ENCODE assay signal across 11 cellular contexts in the genomic region with DNA sequence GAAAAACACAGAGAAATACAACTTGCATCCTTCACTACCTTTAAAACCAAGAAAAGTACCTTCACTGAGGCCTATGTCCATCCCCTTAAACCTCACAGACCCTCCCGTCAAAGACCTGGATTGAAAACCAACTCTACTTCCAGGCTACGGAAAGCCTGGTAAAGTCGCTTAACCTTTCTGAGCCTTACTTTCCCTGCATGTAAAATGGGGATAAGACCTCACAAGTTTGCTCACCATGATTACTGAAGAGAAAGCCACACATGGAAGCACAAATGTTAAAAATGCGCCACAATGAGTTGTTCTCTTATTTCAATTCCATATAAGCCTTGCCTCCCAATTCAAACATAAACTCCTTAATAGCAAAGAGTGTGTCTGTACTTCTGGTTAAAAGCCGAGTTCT. TPM values are rescaled to one million over a fixed set of nuclear protein-coding genes. Genes with fewer than 3 reads are reported as not detected.
A peak's percentile ranks its signal among the peaks of the same experiment; 100 is the strongest.
DNase-seq lines count a peak whose midpoint lies in the region; ATAC-seq and TF ChIP-seq lines count a peak whose summit lies in the region.
"Had no signal": no experiment of that assay in that cellular context is flagged by ENCODE, and none has a peak within 500 bp of the region (broad histone marks: within the 10 kb centered on the region; RNA-seq: fewer than 3 reads in every experiment).

No MANE protein-coding gene starts in this region.

- peaks cover 13% of the 10 kb centered on the region for H3K9me3 Mint-ChIP-seq in activated T-cell treated with anti-CD3 and anti-CD28 coated beads, Interleukin-2, amount 50 U/mL, for 24 hours
- H3K9me3 Mint-ChIP-seq in activated T-cell treated with anti-CD3 and anti-CD28 coated beads, Interleukin-2, amount 50 U/mL, for 4 hours, result peaks cover 10% of the 10 kb centered on the region
- peaks cover 11% of the 10 kb centered on the region for H3K9me3 Mint-ChIP-seq in activated naive CD8-positive, alpha-beta T cell treated with anti-CD3 and anti-CD28 coated beads for 36 hours

- no peaks in the 10 kb centered on the region for H3K9me3 ChIP-seq in mesodermal cell (ENCODE audit: control insufficient read depth, low read length)
- no peaks in the 10 kb centered on the region for H3K9me3 ChIP-seq in tibial artery
- H3K9me3 ChIP-seq: psoas muscle had no signal

- TF ChIP-seq CTCF in tibial artery (IDR thresholded peaks at IDR 0.05), result no peak

- peaks cover 91% of the 10 kb centered on the region for H3K4me1 Mint-ChIP-seq in activated T-cell treated with anti-CD3 and anti-CD28 coated beads, Interleukin-2, amount 50 U/mL, for 24 hours (ENCODE audit: low read depth)
- peaks cover 78% of the 10 kb centered on the region for H3K4me1 Mint-ChIP-seq in activated T-cell treated with anti-CD3 and anti-CD28 coated beads, Interleukin-2, amount 50 U/mL, for 4 hours (ENCODE audit: low read depth)
- H3K4me1 Mint-ChIP-seq in activated naive CD8-positive, alpha-beta T cell treated with anti-CD3 and anti-CD28 coated beads for 36 hours, result peaks cover 88% of the 10 kb centered on the region

- peak overlapping the region; percentile 52 for H3K4me3 Mint-ChIP-seq in activated T-cell treated with anti-CD3 and anti-CD28 coated beads, Interleukin-2, amount 50 U/mL, for 24 hours
- H3K4me3 Mint-ChIP-seq in activated T-cell treated with anti-CD3 and anti-CD28 coated beads, Interleukin-2, amount 50 U/mL, for 4 hours, result no peak overlapping the region
- H3K4me3 Mint-ChIP-seq in activated naive CD8-positive, alpha-beta T cell treated with anti-CD3 and anti-CD28 coated beads for 36 hours, result peak overlapping the region; percentile 72

- ATAC-seq in activated T-cell treated with anti-CD3 and anti-CD28 coated beads, Interleukin-2, amount 50 U/mL, for 4 hours, result no peak
- ATAC-seq in GM18907 (IDR thresholded peaks at IDR 0.05; ENCODE audit: unreplicated experiment), result no peak
- ATAC-seq: PC-3, psoas muscle had no signal

- intact Hi-C loops in tibial artery (cut with DNase I; ENCODE audit: low total_unique reads), result no loop called here

- H3K27ac ChIP-seq in mesodermal cell (ENCODE audit: low read depth, low read length, severe bottlenecking) (peak overlapping the region; percentile 41), tibial artery (peak overlapping the region; percentile 97 to 100)
- H3K27ac ChIP-seq: psoas muscle had no signal

- H3K4me1 ChIP-seq in mesodermal cell (ENCODE audit: control insufficient read depth, insufficient read depth, low read length, poor library complexity, severe bottlenecking) (peaks cover 93% of the 10 kb centered on the region), tibial artery (peaks cover 4 to 100% (median 97%) of the 10 kb centered on the region in 4 donors)
- H3K4me1 ChIP-seq: psoas muscle had no signal

- H3K36me3 ChIP-seq in mesodermal cell (ENCODE audit: control insufficient read depth, insufficient read depth, low read length) (peaks cover 98% of the 10 kb centered on the region), tibial artery (peaks cover 18 to 35% (median 26%) of the 10 kb centered on the region in 3 donors)

- no peak for DNase-seq in activated T-cell treated with anti-CD3 and anti-CD28 coated beads, Interleukin-2, amount 50 U/mL, for 24 hours
- DNase-seq in activated T-cell treated with anti-CD3 and anti-CD28 coated beads, Interleukin-2, amount 50 U/mL, for 4 hours, result no peak
- DNase-seq in activated naive CD8-positive, alpha-beta T cell treated with anti-CD3 and anti-CD28 coated beads for 36 hours, result no peak
- DNase-seq in tibial artery, result no peak
- DNase-seq in stimulated activated CD8-positive, alpha-beta memory T cell treated with anti-CD3 and anti-CD28 coated beads, Interleukin-4, amount 100 ng/mL, for 48 hours, result no peak
- no peak for DNase-seq in KG1 (lab: John Stamatoyannopoulos, UW)
- DNase-seq: NCI-H187 treated with DMSO at 0.1 percent for 48 hours, PC-3, psoas muscle had no signal

- H3K27ac Mint-ChIP-seq in activated T-cell treated with anti-CD3 and anti-CD28 coated beads, Interleukin-2, amount 50 U/mL, for 24 hours, result peak overlapping the region; percentile 92
- peak overlapping the region; percentile 93 for H3K27ac Mint-ChIP-seq in activated naive CD8-positive, alpha-beta T cell treated with anti-CD3 and anti-CD28 coated beads for 36 hours

- no peaks in the 10 kb centered on the region for H3K27me3 ChIP-seq in tibial artery

- peaks cover 49% of the 10 kb centered on the region for H3K36me3 Mint-ChIP-seq in activated T-cell treated with anti-CD3 and anti-CD28 coated beads, Interleukin-2, amount 50 U/mL, for 24 hours (ENCODE audit: low read depth)
- peaks cover 28% of the 10 kb centered on the region for H3K36me3 Mint-ChIP-seq in activated T-cell treated with anti-CD3 and anti-CD28 coated beads, Interleukin-2, amount 50 U/mL, for 4 hours (ENCODE audit: insufficient read depth)
- H3K36me3 Mint-ChIP-seq in activated naive CD8-positive, alpha-beta T cell treated with anti-CD3 and anti-CD28 coated beads for 36 hours, result peaks cover 53% of the 10 kb centered on the region

- 80 to 100% methylated on average over 1 to 5 of the region's 5 CpGs for WGBS in mesodermal cell (ENCODE audit: insufficient coverage in 2 of 2), 2 experiments

- H3K27me3 Mint-ChIP-seq in activated T-cell treated with anti-CD3 and anti-CD28 coated beads, Interleukin-2, amount 50 U/mL, for 24 hours, result no peaks in the 10 kb centered on the region
- no peaks in the 10 kb centered on the region for H3K27me3 Mint-ChIP-seq in activated T-cell treated with anti-CD3 and anti-CD28 coated beads, Interleukin-2, amount 50 U/mL, for 4 hours (ENCODE audit: low read depth)
- H3K27me3 Mint-ChIP-seq in activated naive CD8-positive, alpha-beta T cell treated with anti-CD3 and anti-CD28 coated beads for 36 hours, result no peaks in the 10 kb centered on the region

- H3K4me3 ChIP-seq in mesodermal cell (ENCODE audit: extremely low read depth, insufficient read depth, low read length, poor library complexity, severe bottlenecking) (no peak overlapping the region), tibial artery (peak overlapping the region in 1 of 2 donors; percentile 16)
- H3K4me3 ChIP-seq: psoas muscle had no signal

RNA-seq across cellular contexts. Expression of gene ACTN1, which starts 8.4 kb away (rescaled TPM):
- 10 to 100 TPM; 47.0 to 77.1 (median 56.2) TPM for total RNA-seq in activated T-cell treated with anti-CD3 and anti-CD28 coated beads, Interleukin-2, amount 50 U/mL, for 4 hours
- 100 to 1,000 TPM; 171 to 177 TPM for total RNA-seq in activated naive CD8-positive, alpha-beta T cell treated with anti-CD3 and anti-CD28 coated beads for 36 hours
- 357 TPM for polyA plus RNA-seq in mesodermal cell (2013, experiment 1 of 2)
- 310 TPM for polyA plus RNA-seq in mesodermal cell (2013, experiment 2 of 2)
